24 cellular contexts compared by ENCODE assay signal in the genomic region with DNA sequence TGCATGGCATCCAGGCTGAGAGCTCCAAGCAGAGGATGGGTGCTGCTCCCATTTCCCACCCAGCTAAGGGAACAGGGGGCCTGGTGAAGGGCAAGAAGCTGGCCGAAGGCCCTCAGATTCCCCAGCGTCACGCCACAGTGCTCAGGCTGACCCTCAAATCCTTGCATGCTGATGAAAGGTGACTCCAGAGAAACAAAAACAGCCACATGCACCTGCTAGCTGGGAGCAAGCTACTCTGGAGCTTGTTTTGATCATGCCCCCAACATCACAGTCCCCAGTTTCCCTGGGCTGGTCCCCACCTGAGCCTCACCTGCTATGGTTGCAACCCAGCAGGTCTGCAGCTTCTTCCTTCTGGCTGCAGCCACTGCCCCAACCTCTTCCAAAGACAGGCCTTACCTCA. TPM values are rescaled to one million over a fixed set of nuclear protein-coding genes. Genes with fewer than 3 reads are reported as not detected.
DNase-seq lines count a peak whose midpoint lies in the region; ATAC-seq, FAIRE-seq and TF ChIP-seq lines count a peak whose summit lies in the region.
"Had no signal": no experiment of that assay in that cellular context is flagged by ENCODE, and none has a peak within 500 bp of the region (broad histone marks: within the 10 kb centered on the region; RNA-seq: fewer than 3 reads in every experiment).

No MANE protein-coding gene starts in this region.

- no peaks in the 10 kb centered on the region for H3K9me2 ChIP-seq in GM23338 (ENCODE audit: insufficient read depth)

- H3K4me3 ChIP-seq in bronchial epithelial cell (ENCODE audit: low read depth, low read length): no peak overlapping the region
- no peak overlapping the region for H3K4me3 ChIP-seq in neuronal stem cell (ENCODE audit: low read length in 2 of 2)
- H3K4me3 ChIP-seq in GM23338: no peak overlapping the region
- H3K4me3 ChIP-seq: A549; BLaER1 treated with 17β-estradiol and CSF1 and Interleukin-3, amounts not matched to agents 10 nM and 100 nM; GM23248; HAP-1 had no signal

- WGBS in H9 (ENCODE audit: extremely low coverage, insufficient read length, low lambda C conversion rate): no CpG with 5 or more reads among the region's 3 CpGs
- no CpG with 5 or more reads among the region's 3 CpGs for WGBS in neuronal stem cell (ENCODE audit: extremely low coverage in 2 of 2, insufficient read length in 2 of 2, insufficient replicate concordance in 1 of 2), 2 donors

- H3K36me3 Mint-ChIP-seq in H9 (ENCODE audit: insufficient read depth in 1 of 3, low read depth in 3 of 3) (peaks cover 0 to under 1% (median 0%) of the 10 kb centered on the region in 3 experiments; a peak in 1 of 7 replicates), progenitor cell of endocrine pancreas (ENCODE audit: insufficient read depth) (no peaks in the 10 kb centered on the region), GM23338 (ENCODE audit: low read depth) (peaks cover under 1% of the 10 kb centered on the region; the same call in 1 of the 3 replicates)
- no peaks in the 10 kb centered on the region for H3K36me3 Mint-ChIP-seq in activated naive CD4-positive, alpha-beta T cell treated with anti-CD3 and anti-CD28 coated beads, Interleukin-2, amount 10 ng/mL, durations not matched to agents 7 days and 5 days
- H3K36me3 Mint-ChIP-seq: CD14-positive monocyte; CD4-positive, alpha-beta memory T cell had no signal

- no peak overlapping the region for H3K27ac Mint-ChIP-seq in H9
- H3K27ac Mint-ChIP-seq in progenitor cell of endocrine pancreas: peak overlapping the region; percentile 54
- H3K27ac Mint-ChIP-seq in GM23338: no peak overlapping the region
- H3K27ac Mint-ChIP-seq in activated naive CD4-positive, alpha-beta T cell treated with anti-CD3 and anti-CD28 coated beads, Interleukin-2, amount 10 ng/mL, durations not matched to agents 7 days and 5 days: no peak overlapping the region
- H3K27ac Mint-ChIP-seq: CD14-positive monocyte, HFFc6 had no signal

- H3K4me1 ChIP-seq in H9 (ENCODE audit: insufficient read depth, low read length) (peaks cover 3% of the 10 kb centered on the region; the same call in 1 of the 2 replicates), neuronal stem cell (ENCODE audit: control insufficient read depth in 2 of 2, insufficient read depth in 1 of 2, low read depth in 1 of 2, low read length in 2 of 2) (peaks cover 0 to 4% of the 10 kb centered on the region in 2 donors), GM23338 (ENCODE audit: insufficient read depth) (peaks cover 17% of the 10 kb centered on the region)
- H3K4me1 ChIP-seq: A549, BE2C, HAP-1 had no signal

- H4K8ac ChIP-seq in H9 (replicated peaks; ENCODE audit: insufficient read length, low read depth, low read length) (no peak overlapping the region), neuronal stem cell (ENCODE audit: low read depth, low read length) (no peak overlapping the region)

- H2BK12ac ChIP-seq in H9 (ENCODE audit: insufficient read length, low read depth, low read length) (no peak overlapping the region), neuronal stem cell (ENCODE audit: low read length) (no peak overlapping the region)

- H3K23me2 ChIP-seq in H9 (ENCODE audit: insufficient read length, low read depth, low read length, poor library complexity, severe bottlenecking): no peaks in the 10 kb centered on the region

- TF ChIP-seq CTCF in H9 (conservative IDR thresholded peaks at IDR 0.05) (no peak), bronchial epithelial cell (IDR thresholded peaks at IDR 0.05; ENCODE audit: insufficient read depth, low read length, severe bottlenecking) (no peak), progenitor cell of endocrine pancreas (IDR thresholded peaks at IDR 0.05; ENCODE audit: unreplicated experiment) (no peak), GM23338 (conservative IDR thresholded peaks at IDR 0.05; ENCODE audit: low read depth in 2 of 2) (no peak)

- no peak overlapping the region for H2AFZ ChIP-seq in H9 (ENCODE audit: low read length)
- no peak overlapping the region for H2AFZ ChIP-seq in neuronal stem cell (ENCODE audit: low read length)
- H2AFZ ChIP-seq in GM23338: no peak overlapping the region
- H2AFZ ChIP-seq: GM23248 had no signal

- no peaks in the 10 kb centered on the region for H3K27me3 Mint-ChIP-seq in H9 (ENCODE audit: low read depth)
- H3K27me3 Mint-ChIP-seq in progenitor cell of endocrine pancreas: no peaks in the 10 kb centered on the region
- peaks cover 9% of the 10 kb centered on the region for H3K27me3 Mint-ChIP-seq in GM23338 (ENCODE audit: insufficient read depth, low read depth, poor library complexity)
- no peaks in the 10 kb centered on the region for H3K27me3 Mint-ChIP-seq in activated naive CD4-positive, alpha-beta T cell treated with anti-CD3 and anti-CD28 coated beads, Interleukin-2, amount 10 ng/mL, durations not matched to agents 7 days and 5 days
- H3K27me3 Mint-ChIP-seq: CD4-positive, alpha-beta memory T cell had no signal

- no peak overlapping the region for H2BK20ac ChIP-seq in H9 (ENCODE audit: low read depth, low read length, poor library complexity, severe bottlenecking)

- FAIRE-seq in bronchial epithelial cell (lab: Jason Lieb, UNC): peak; percentile 40
- FAIRE-seq: A549, G401.6, GM12892 had no signal

- no peaks in the 10 kb centered on the region for H3K9me3 ChIP-seq in H9 (ENCODE audit: control insufficient read depth, low read depth, low read length)
- no peaks in the 10 kb centered on the region for H3K9me3 ChIP-seq in neuronal stem cell (replicated peaks in 1 of 2; ENCODE audit: control insufficient read depth in 2 of 2, insufficient read depth in 1 of 2, low read depth in 1 of 2, low read length in 2 of 2)
- H3K9me3 ChIP-seq: A549; BE2C; BLaER1 treated with 17β-estradiol and CSF1 and Interleukin-3, amounts not matched to agents 10 nM and 100 nM; HAP-1 had no signal

- H4K5ac ChIP-seq in H9 (ENCODE audit: insufficient read length, low read depth, low read length): no peak overlapping the region

- H3K4ac ChIP-seq in H9 (ENCODE audit: low read depth, low read length) (no peak overlapping the region), neuronal stem cell (ENCODE audit: low read length) (no peak overlapping the region)

- no peak overlapping the region for H3K4me3 Mint-ChIP-seq in H9
- H3K4me3 Mint-ChIP-seq in progenitor cell of endocrine pancreas (ENCODE audit: low read depth): no peak overlapping the region
- H3K4me3 Mint-ChIP-seq in GM23338: no peak overlapping the region
- H3K4me3 Mint-ChIP-seq in activated naive CD4-positive, alpha-beta T cell treated with anti-CD3 and anti-CD28 coated beads, Interleukin-2, amount 10 ng/mL, durations not matched to agents 7 days and 5 days: no peak overlapping the region
- H3K4me3 Mint-ChIP-seq: CD14-positive monocyte, HFFc6 had no signal

- no peak overlapping the region for H3T11ph ChIP-seq in H9 (ENCODE audit: low read length)

- H2BK120ac ChIP-seq in H9 (ENCODE audit: low read depth, low read length, poor library complexity, severe bottlenecking): no peak overlapping the region
- no peak overlapping the region for H2BK120ac ChIP-seq in neuronal stem cell (ENCODE audit: low read depth, low read length)

- H2BK5ac ChIP-seq in H9 (ENCODE audit: insufficient read length, low read length) (no peak overlapping the region), neuronal stem cell (ENCODE audit: low read length) (no peak overlapping the region)

- H3F3A ChIP-seq in GM23338 (replicated peaks; ENCODE audit: low read depth): no peaks in the 10 kb centered on the region

- no peak overlapping the region for H3K18ac ChIP-seq in H9 (ENCODE audit: insufficient read length, low read depth, low read length)
- peak overlapping the region; percentile 9 for H3K18ac ChIP-seq in neuronal stem cell (ENCODE audit: low read length)

- H3K27ac ChIP-seq in H9 (ENCODE audit: insufficient read length, low read depth, low read length) (no peak overlapping the region), neuronal stem cell (replicated peaks; ENCODE audit: low read length) (no peak overlapping the region), GM23338 (ENCODE audit: low read depth) (no peak overlapping the region)
- H3K27ac ChIP-seq: A549; BLaER1 treated with 17β-estradiol and CSF1 and Interleukin-3, amounts not matched to agents 10 nM and 100 nM; GM23248 had no signal

- no peak for ATAC-seq in GM23338
- ATAC-seq: A549 had no signal

- H3K23ac ChIP-seq in H9 (ENCODE audit: insufficient read length, low read depth, low read length): no peak overlapping the region
- peak overlapping the region; percentile 17 for H3K23ac ChIP-seq in neuronal stem cell (ENCODE audit: low read depth, low read length, poor library complexity)

- no peaks in the 10 kb centered on the region; the same call in 1 of the 2 replicates for H3K79me2 ChIP-seq in H9 (ENCODE audit: insufficient read depth, low read length)
- H3K79me2 ChIP-seq in GM23338 (replicated peaks; ENCODE audit: insufficient read depth): peaks cover 7% of the 10 kb centered on the region

- H3K14ac ChIP-seq in H9 (ENCODE audit: insufficient read depth, low read length) (no peak overlapping the region), neuronal stem cell (ENCODE audit: low read length) (peak overlapping the region; percentile 65)

- no peak overlapping the region for H3K56ac ChIP-seq in H9 (ENCODE audit: insufficient read length, low read depth, low read length)

- no peak overlapping the region for H3K9ac ChIP-seq in H9 (ENCODE audit: extremely low read depth, insufficient read length, low read length)
- H3K9ac ChIP-seq in neuronal stem cell (ENCODE audit: low read depth, low read length, poor library complexity): no peak overlapping the region
- H3K9ac ChIP-seq: BLaER1 treated with 17β-estradiol and CSF1 and Interleukin-3, amounts not matched to agents 10 nM and 100 nM; GM23248 had no signal

- no peaks in the 10 kb centered on the region for H4K20me1 ChIP-seq in H9 (ENCODE audit: control insufficient read depth, insufficient read depth, insufficient read length)
- H4K20me1 ChIP-seq in GM23338 (replicated peaks; ENCODE audit: insufficient read depth): peaks cover 6% of the 10 kb centered on the region

- H3K36me3 ChIP-seq in bronchial epithelial cell (ENCODE audit: control insufficient read depth, insufficient read depth, low read length) (peaks cover 2% of the 10 kb centered on the region), neuronal stem cell (replicated peaks in 1 of 2; ENCODE audit: control insufficient read depth in 2 of 2, insufficient read depth in 2 of 2, low read length in 2 of 2) (no peaks in the 10 kb centered on the region), GM23338 (ENCODE audit: insufficient read depth) (no peaks in the 10 kb centered on the region)
- H3K36me3 ChIP-seq: BE2C, HAP-1 had no signal

- no peaks in the 10 kb centered on the region for H3K79me1 ChIP-seq in H9 (ENCODE audit: insufficient read depth, low read depth, low read length, poor library complexity, severe bottlenecking)
- no peaks in the 10 kb centered on the region for H3K79me1 ChIP-seq in neuronal stem cell (ENCODE audit: low read depth, low read length)

- no peak overlapping the region for H3K4me2 ChIP-seq in H9 (ENCODE audit: insufficient read depth, insufficient read length, low read length)
- no peak overlapping the region for H3K4me2 ChIP-seq in neuronal stem cell (ENCODE audit: insufficient read depth, low read length, poor library complexity, severe bottlenecking)
- no peak overlapping the region for H3K4me2 ChIP-seq in GM23338
- H3K4me2 ChIP-seq: A549; BLaER1 treated with 17β-estradiol and CSF1 and Interleukin-3, amounts not matched to agents 10 nM and 100 nM had no signal

- DNase-seq in H9 (no peak), bronchial epithelial cell (ENCODE audit: low read depth) (no peak), neuronal stem cell (ENCODE audit: low spot score) (no peak), progenitor cell of endocrine pancreas (ENCODE audit: low spot score, unreplicated experiment) (no peak), GM23338 (ENCODE audit: low spot score) (no peak), ureter (ENCODE audit: low spot score) (no peak), DMS53 (lab: John Stamatoyannopoulos, UW) (no peak)
- no peak for DNase-seq in activated naive CD4-positive, alpha-beta T cell treated with anti-CD3 and anti-CD28 coated beads, Interleukin-2, amount 10 ng/mL, durations not matched to agents 7 days and 5 days
- DNase-seq: 8988T; ACHN; AML-193; BE2C; Calu3; CD4-positive, alpha-beta memory T cell; COR-L47; DND-41; GM23248; HFFc6 had no signal

- H4K91ac ChIP-seq in H9 (ENCODE audit: insufficient read length, low read depth, low read length) (no peak overlapping the region), neuronal stem cell (ENCODE audit: low read depth, low read length, poor library complexity) (no peak overlapping the region)

- H3K4me1 Mint-ChIP-seq in H9 (peaks cover 14 to 22% of the 10 kb centered on the region in 2 experiments), progenitor cell of endocrine pancreas (ENCODE audit: low read depth) (peaks cover 2% of the 10 kb centered on the region), GM23338 (peaks cover 30% of the 10 kb centered on the region)
- H3K4me1 Mint-ChIP-seq in activated naive CD4-positive, alpha-beta T cell treated with anti-CD3 and anti-CD28 coated beads, Interleukin-2, amount 10 ng/mL, durations not matched to agents 7 days and 5 days: no peaks in the 10 kb centered on the region

- H3K27me3 ChIP-seq in H9 (ENCODE audit: insufficient read depth, low read length): no peaks in the 10 kb centered on the region
- H3K27me3 ChIP-seq in bronchial epithelial cell (ENCODE audit: control insufficient read depth, insufficient read depth, low read length): no peaks in the 10 kb centered on the region
- peaks cover 0 to 23% (median 0%) of the 10 kb centered on the region in 3 experiments for H3K27me3 ChIP-seq in neuronal stem cell (ENCODE audit: control insufficient read depth in 3 of 3, insufficient read depth in 3 of 3, low read depth in 1 of 3, low read length in 3 of 3)
- no peaks in the 10 kb centered on the region for H3K27me3 ChIP-seq in GM23338 (ENCODE audit: insufficient read depth)
- H3K27me3 ChIP-seq: BE2C; BLaER1 treated with 17β-estradiol and CSF1 and Interleukin-3, amounts not matched to agents 10 nM and 100 nM had no signal

- H3K9me3 Mint-ChIP-seq in H9 (no peaks in the 10 kb centered on the region), progenitor cell of endocrine pancreas (ENCODE audit: low read depth) (no peaks in the 10 kb centered on the region), GM23338 (peaks cover under 1% of the 10 kb centered on the region; the same call in 2 of the 3 replicates)
- no peaks in the 10 kb centered on the region for H3K9me3 Mint-ChIP-seq in activated naive CD4-positive, alpha-beta T cell treated with anti-CD3 and anti-CD28 coated beads, Interleukin-2, amount 10 ng/mL, durations not matched to agents 7 days and 5 days
- H3K9me3 Mint-ChIP-seq: CD14-positive monocyte; CD4-positive, alpha-beta memory T cell; HFFc6 had no signal

- peak overlapping the region; percentile 21; the same call in 1 of the 2 replicates for H2BK15ac ChIP-seq in H9 (ENCODE audit: low read depth, low read length)
- no peak overlapping the region for H2BK15ac ChIP-seq in neuronal stem cell (ENCODE audit: low read length)

- CTCF ChIA-PET in activated naive CD4-positive, alpha-beta T cell treated with anti-CD3 and anti-CD28 coated beads, Interleukin-2, amount 10 ng/mL, durations not matched to agents 7 days and 5 days (lab: Charles Lee): interaction anchor here (1.1 kb wide), 1 partner anchor 13 kb away, joined by 3 read pairs; no protein-coding TSS in a partner anchor

- H2AK5ac ChIP-seq in H9 (ENCODE audit: insufficient read length, low read length): peak overlapping the region; percentile 15
- H2AK5ac ChIP-seq in neuronal stem cell (ENCODE audit: low read depth, low read length): no peak overlapping the region

RNA-seq across cellular contexts. Expression of a gene that starts 13.3 kb away (rescaled TPM):
- total RNA-seq in H9 (2021): 6.4 and 7.1 TPM in 2 replicates
- 19.5 and 21.9 TPM in 2 replicates for total RNA-seq in bronchial epithelial cell
- 8.1 TPM for polyA plus RNA-seq in neuronal stem cell (2013, experiment 1 of 2)
- polyA plus RNA-seq in neuronal stem cell (2013, experiment 2 of 2): 7.9 TPM
- 22.0 and 23.5 TPM in 2 replicates for total RNA-seq in progenitor cell of endocrine pancreas
- 15.7 and 16.6 TPM in 2 replicates for total RNA-seq in GM23338 (2014; rRNA removed; shearing (Covaris generic))
- 4.3 and 4.4 TPM in 2 replicates for polyA plus RNA-seq in GM23338 (2016; fragmentation: Nextera tagmentation; extraction: Ambion mirVana)
- 26.1 TPM for total RNA-seq in ureter

RNA-seq across cellular contexts. Expression of a gene that starts 28.0 kb away (rescaled TPM):
- 28.9 and 30.9 TPM in 2 replicates for total RNA-seq in H9 (2021)
- 5.3 and 8.2 TPM in 2 replicates for total RNA-seq in bronchial epithelial cell
- 2.9 TPM for polyA plus RNA-seq in neuronal stem cell (2013, experiment 1 of 2)
- polyA plus RNA-seq in neuronal stem cell (2013, experiment 2 of 2): 3.1 TPM
- 33.1 and 36.0 TPM in 2 replicates for total RNA-seq in progenitor cell of endocrine pancreas
- total RNA-seq in GM23338 (2014; rRNA removed; shearing (Covaris generic)): 25.8 and 26.3 TPM in 2 replicates
- 23.6 and 25.4 TPM in 2 replicates for polyA plus RNA-seq in GM23338 (2016; fragmentation: Nextera tagmentation; extraction: Ambion mirVana)
- 28.6 TPM for total RNA-seq in ureter
